17 cellular contexts compared by ENCODE assay signal in the genomic region with DNA sequence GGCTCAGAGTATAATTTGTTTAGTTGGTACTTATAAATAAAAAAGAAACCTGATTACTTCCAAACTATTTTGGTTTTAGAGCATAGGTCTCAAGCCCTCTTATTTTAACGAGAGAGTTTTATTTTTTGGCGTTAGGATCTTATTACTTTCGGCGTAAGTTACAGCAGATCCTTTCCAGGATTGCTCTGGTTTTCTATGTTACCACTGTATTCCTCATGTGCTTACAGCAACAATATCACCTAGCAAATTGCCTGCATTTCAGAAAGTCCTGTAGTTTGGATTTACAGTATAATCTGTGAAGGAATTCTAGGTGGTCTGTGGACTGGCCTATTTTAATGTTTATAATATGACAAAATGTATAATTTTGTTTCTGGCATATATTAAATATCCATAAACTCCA. TPM values are rescaled to one million over a fixed set of nuclear protein-coding genes. Genes with fewer than 3 reads are reported as not detected.
DNase-seq lines count a peak whose midpoint lies in the region; ATAC-seq and TF ChIP-seq lines count a peak whose summit lies in the region.
"Had no signal": no experiment of that assay in that cellular context is flagged by ENCODE, and none has a peak within 500 bp of the region (broad histone marks: within the 10 kb centered on the region; RNA-seq: fewer than 3 reads in every experiment).

No MANE protein-coding gene starts in this region.

- DNase-seq in IMR-90 (no peak), mammary epithelial cell (no peak), right lobe of liver (no peak), tibial artery (no peak), NCI-H69 (lab: John Stamatoyannopoulos, UW) (no peak), NCI-H748 (lab: John Stamatoyannopoulos, UW; ENCODE audit: unreplicated experiment) (no peak)
- DNase-seq in activated T-cell treated with anti-CD3 and anti-CD28 coated beads, Interleukin-2, amount 50 U/mL, for 48 hours, result no peak
- DNase-seq: activated CD4-positive, CD25-positive, alpha-beta regulatory T cell treated with anti-CD3 and anti-CD28 coated beads, Interleukin-2, amount 50 U/mL, for 72 hours; heart left ventricle; NCI-H1105 treated with DMSO at 0.1 percent for 48 hours; NCI-H748 treated with DMSO at 0.1 percent for 48 hours; SK-N-SH; stimulated activated naive CD4-positive, alpha-beta T cell treated with Interleukin-2 at 50 U/mL for 16 hours; T-helper 9 cell had no signal

- intact Hi-C loops in IMR-90 (cut with micrococcal nuclease), result no loop called here
- intact Hi-C loops in mammary epithelial cell (cut with micrococcal nuclease), result no loop called here
- intact Hi-C loops in right lobe of liver (cut with DNase I), result no loop called here
- intact Hi-C loops in tibial artery (cut with DNase I; ENCODE audit: low total_unique reads), result no loop called here

- peak overlapping the region; percentile 81 for H2BK120ac ChIP-seq in IMR-90 (ENCODE audit: low read depth, low read length)

- no peak for TF ChIP-seq RAD21 in IMR-90 (IDR thresholded peaks at IDR 0.05; ENCODE audit: low read length)

- H3K79me1 ChIP-seq in IMR-90 (ENCODE audit: low read depth in 1 of 2, low read length in 2 of 2), result 0 out of 4 replicates have a peak, but pooled peaks cover 0 to 3% of the 10 kb centered on the region in 2 experiments

- TF ChIP-seq CTCF in IMR-90 (conservative IDR thresholded peaks at IDR 0.05; ENCODE audit: low read depth, low read length) (no peak), mammary epithelial cell (conservative IDR thresholded peaks at IDR 0.05 in 1 of 2, IDR thresholded peaks at IDR 0.05 in 1 of 2; ENCODE audit: extremely low read depth in 1 of 2, insufficient read depth in 1 of 2, low read depth in 1 of 2, low read length in 2 of 2) (no peak), right lobe of liver (IDR thresholded peaks at IDR 0.05) (no peak), tibial artery (IDR thresholded peaks at IDR 0.05) (no peak)

- H3K9me3 ChIP-seq in IMR-90 (ENCODE audit: control insufficient read depth, insufficient read depth, low read length) (no peaks in the 10 kb centered on the region), mammary epithelial cell (replicated peaks; ENCODE audit: insufficient read depth, low read length) (no peaks in the 10 kb centered on the region), right lobe of liver (no peaks in the 10 kb centered on the region), tibial artery (no peaks in the 10 kb centered on the region)
- H3K9me3 ChIP-seq: SK-N-SH had no signal

- peak overlapping the region; percentile 32; the same call in 1 of the 2 replicates for H4K5ac ChIP-seq in IMR-90 (ENCODE audit: low read depth, low read length)

- H2BK5ac ChIP-seq in IMR-90 (ENCODE audit: low read depth, low read length, poor library complexity, severe bottlenecking), result peak overlapping the region; percentile 79

- H2AFZ ChIP-seq in IMR-90 (replicated peaks; ENCODE audit: low read length, poor library complexity), result no peak overlapping the region
- no peak overlapping the region for H2AFZ ChIP-seq in mammary epithelial cell (ENCODE audit: low read depth, low read length)

- H3K4me3 ChIP-seq in IMR-90 (ENCODE audit: insufficient read depth, low read depth, low read length) (no peak overlapping the region), mammary epithelial cell (replicated peaks in 1 of 3; ENCODE audit: insufficient read depth in 1 of 3, low read depth in 2 of 3, low read length in 3 of 3) (no peak overlapping the region), right lobe of liver (no peak overlapping the region), tibial artery (no peak overlapping the region)
- H3K4me3 ChIP-seq: heart left ventricle, right atrium auricular region had no signal

- POLR2A ChIA-PET in IMR-90 (lab: Charles Lee; ENCODE audit: unreplicated experiment), result no interaction called here

- H3K9me1 ChIP-seq in IMR-90 (ENCODE audit: insufficient read depth, low read length), result 0 out of 2 replicates have a peak, but pooled peaks cover 3% of the 10 kb centered on the region

- H3K9ac ChIP-seq in IMR-90 (ENCODE audit: low read depth, low read length) (no peak overlapping the region), mammary epithelial cell (ENCODE audit: insufficient read depth, low read length) (no peak overlapping the region)
- H3K9ac ChIP-seq: SK-N-SH had no signal

- no peak overlapping the region for H3K23ac ChIP-seq in IMR-90 (ENCODE audit: low read depth, low read length)

- peak overlapping the region; percentile 72; the same call in 1 of the 2 replicates for H3K14ac ChIP-seq in IMR-90 (replicated peaks; ENCODE audit: low read depth, low read length)

- no peak overlapping the region for H3K27ac ChIP-seq in IMR-90 (ENCODE audit: insufficient read depth, low read length)
- no peak overlapping the region for H3K27ac ChIP-seq in mammary epithelial cell (ENCODE audit: insufficient read depth, low read depth, low read length)
- peak overlapping the region in 1 of 3 donors; percentile 45 for H3K27ac ChIP-seq in right lobe of liver
- H3K27ac ChIP-seq in tibial artery, result peak overlapping the region; percentile 32 to 44
- H3K27ac ChIP-seq: right atrium auricular region had no signal

- BruUV-seq in IMR-90 (replicated peaks; lab: Mats Ljungman, UMichigan) (no TSS peak), mammary epithelial cell (replicated peaks; lab: Mats Ljungman, UMichigan) (no TSS peak)

- ATAC-seq in IMR-90 (ENCODE audit: low read depth), result 0 out of 2 replicates have a peak, but pooled peaks have one; percentile 6
- peak in 3 of 4 donors; percentile 23 to 46 (median 40) for ATAC-seq in right lobe of liver
- no peak for ATAC-seq in GM21576 (IDR thresholded peaks at IDR 0.05; ENCODE audit: unreplicated experiment)
- ATAC-seq: HCT116 had no signal

- CTCF ChIA-PET in IMR-90 (lab: Yijun Ruan, JAX), result no interaction called here
- CTCF ChIA-PET in mammary epithelial cell (lab: Charles Lee; ENCODE audit: low non-redundant PET), result no interaction called here

- no peak overlapping the region; the same call in 1 of the 2 replicates for H3K56ac ChIP-seq in IMR-90 (ENCODE audit: extremely low read depth, insufficient read depth, low read length)

- H3K18ac ChIP-seq in IMR-90 (ENCODE audit: low read depth, low read length), result peak overlapping the region; percentile 33; the same call in 1 of the 2 replicates

- in situ Hi-C loops in IMR-90 (cut with MboI; ENCODE audit: low sequenced_read_pairs), result loop anchor here (25.0 kb wide), 2 partner anchors 297 to 1072 kb away; a partner anchor contains a TSS
- in situ Hi-C loops in mammary epithelial cell (cut with MboI; ENCODE audit: low sequenced_read_pairs in 2 of 2), result loop anchor here in 1 of 2 donors (25.0 kb wide), 1 partner anchor 297 kb away; a partner anchor contains a TSS

- H3K4ac ChIP-seq in IMR-90 (ENCODE audit: low read depth, low read length), result peak overlapping the region; percentile 46; the same call in 1 of the 2 replicates

- H4K91ac ChIP-seq in IMR-90 (ENCODE audit: insufficient read depth, low read depth, low read length), result 0 out of 2 replicates have a peak overlapping the region, but pooled peaks have one; percentile 62

- no peak overlapping the region for H2AK5ac ChIP-seq in IMR-90 (ENCODE audit: low read depth, low read length)

- H3K4me1 ChIP-seq in IMR-90 (ENCODE audit: control insufficient read depth, insufficient read depth, low read length), result peaks cover 8% of the 10 kb centered on the region; the same call in 1 of the 2 replicates
- peaks cover 21% of the 10 kb centered on the region for H3K4me1 ChIP-seq in mammary epithelial cell (ENCODE audit: insufficient read depth, low read length)
- H3K4me1 ChIP-seq in right lobe of liver, result peaks cover 0 to 17% (median 7%) of the 10 kb centered on the region in 4 donors
- H3K4me1 ChIP-seq in tibial artery, result peaks cover 0 to 35% (median 13%) of the 10 kb centered on the region in 4 donors
- H3K4me1 ChIP-seq: right atrium auricular region had no signal

- peak overlapping the region; percentile 95; the same call in 2 of the 3 replicates for H2BK15ac ChIP-seq in IMR-90 (ENCODE audit: low read depth, low read length)

- peak overlapping the region; percentile 64; the same call in 1 of the 2 replicates for H2BK20ac ChIP-seq in IMR-90 (ENCODE audit: low read depth, low read length)

- H3K79me2 ChIP-seq in mammary epithelial cell (ENCODE audit: insufficient read depth, low read length), result no peaks in the 10 kb centered on the region

- dilution Hi-C loops in IMR-90 (cut with HindIII; ENCODE audit: low sequenced_read_pairs, unreplicated experiment), result no loop called here
- dilution Hi-C loops in mammary epithelial cell (cut with HindIII; ENCODE audit: low sequenced_read_pairs), result no loop called here

- no peak overlapping the region for H2AK9ac ChIP-seq in IMR-90 (replicated peaks; ENCODE audit: low read depth, low read length, poor library complexity)

- TF ChIP-seq POLR2A in IMR-90 (IDR thresholded peaks at IDR 0.05; ENCODE audit: low read depth, low read length) (no peak), right lobe of liver (IDR thresholded peaks at IDR 0.05) (no peak)

- H4K20me1 ChIP-seq in IMR-90 (ENCODE audit: insufficient read depth, low read length) (no peaks in the 10 kb centered on the region), mammary epithelial cell (ENCODE audit: insufficient read depth, low read length) (no peaks in the 10 kb centered on the region)

- H3K27me3 ChIP-seq in IMR-90 (ENCODE audit: control insufficient read depth, insufficient read depth, low read length) (no peaks in the 10 kb centered on the region), mammary epithelial cell (ENCODE audit: insufficient read depth, low read length) (no peaks in the 10 kb centered on the region), right lobe of liver (no peaks in the 10 kb centered on the region), tibial artery (no peaks in the 10 kb centered on the region)
- H3K27me3 ChIP-seq: heart left ventricle, right atrium auricular region had no signal

- H4K8ac ChIP-seq in IMR-90 (ENCODE audit: low read depth in 2 of 2, low read length in 2 of 2), result peak overlapping the region in 1 of 2 experiments; percentile 56; a peak in 2 of 4 replicates

- no peaks in the 10 kb centered on the region; the same call in 1 of the 2 replicates for H3K36me3 ChIP-seq in IMR-90 (ENCODE audit: control insufficient read depth, insufficient read depth, low read length)
- no peaks in the 10 kb centered on the region for H3K36me3 ChIP-seq in mammary epithelial cell (ENCODE audit: insufficient read depth, low read length)
- peaks cover 0 to 12% (median 2%) of the 10 kb centered on the region in 4 donors for H3K36me3 ChIP-seq in right lobe of liver
- H3K36me3 ChIP-seq in tibial artery, result peaks cover 0 to 10% (median 0%) of the 10 kb centered on the region in 3 donors

- H3K4me2 ChIP-seq in IMR-90 (ENCODE audit: low read depth, low read length) (no peak overlapping the region), mammary epithelial cell (ENCODE audit: insufficient read depth, low read depth, low read length) (peak overlapping the region; percentile 8)
- H3K4me2 ChIP-seq: SK-N-SH had no signal

- no CpG with 5 or more reads among the region's 4 CpGs for WGBS in IMR-90 (ENCODE audit: extremely low coverage in 2 of 2, insufficient read length in 1 of 2), 2 experiments
- 94% methylated on average over 4 of the region's 4 CpGs for WGBS in mammary epithelial cell (ENCODE audit: low coverage, missing lambda C conversion rate)
- 82% methylated on average over 4 of the region's 4 CpGs for WGBS in right lobe of liver (ENCODE audit: insufficient coverage, low coverage, low lambda C conversion rate, missing lambda C conversion rate)

RNA-seq across cellular contexts. Expression of a gene that starts 54.1 kb away (rescaled TPM):
- total RNA-seq in IMR-90 (2012; rRNA removed), result 19.0 and 29.7 TPM in 2 replicates
- 10.9 and 14.3 TPM in 2 replicates for polyA plus RNA-seq in IMR-90 (2012; rRNA removed)
- polyA plus RNA-seq in IMR-90 (2012; cell fraction: cytosol; rRNA removed), result 2.1 and 3.4 TPM in 2 replicates
- 3.1 and 42.8 TPM in 2 replicates for polyA plus RNA-seq in IMR-90 (2012; cell fraction: nucleus; rRNA removed; ENCODE audit: low replicate concordance)
- 10 to 100 TPM; 19.5 to 23.3 TPM for total RNA-seq in mammary epithelial cell
- polyA plus RNA-seq in mammary epithelial cell, result 14.8 TPM
- 2.7 TPM for polyA minus RNA-seq in mammary epithelial cell
- 10 to 100 TPM; 12.6 to 36.0 (median 25.3) TPM for total RNA-seq in right lobe of liver

Comparison
In these comparisons a context has a peak if more than half of its experiments do, and no peak if none do; other contexts are left out.
1. H3K27ac ChIP-seq: peak in tibial artery (2 of 2); none in IMR-90 (single experiment) and mammary epithelial cell (single experiment).